Comparison of ENCODE assay signal across 1 cellular context in genomic region chr1:2555634-2556276, GRCh38.
TF ChIP-seq lines count a peak whose summit lies in the region.

No MANE protein-coding gene starts in this region.

TF ChIP-seq in HepG2, 621 proteins besides CTCF, POLR2A, EP300 and RAD21 (continued from another document and continues in another):
- no peak for TF ChIP-seq YEATS2 (CRISPR knock-in tag; IDR thresholded peaks at IDR 0.05; ENCODE audit: borderline replicate concordance)
- TF ChIP-seq PRDM15 (CRISPR knock-in tag; IDR thresholded peaks at IDR 0.05), result 0 out of 2 replicates have a peak, but pooled peaks have one; percentile 14
- peak; percentile 52; the same call in 1 of the 2 replicates for TF ChIP-seq EEA1 (CRISPR knock-in tag; IDR thresholded peaks at IDR 0.05; ENCODE audit: borderline replicate concordance)
- peak; percentile 32; the same call in 1 of the 2 replicates for TF ChIP-seq ELF1 (CRISPR knock-in tag; IDR thresholded peaks at IDR 0.05)
- no peak for TF ChIP-seq RNF219 (CRISPR knock-in tag; IDR thresholded peaks at IDR 0.05)
- TF ChIP-seq PHF5A (CRISPR knock-in tag; IDR thresholded peaks at IDR 0.05; ENCODE audit: low read depth, unreplicated experiment), result no peak
- 0 out of 2 replicates have a peak, but pooled peaks have one; percentile 5 for TF ChIP-seq RXRA (CRISPR knock-in tag; IDR thresholded peaks at IDR 0.05)
- TF ChIP-seq ELF3 (CRISPR knock-in tag; IDR thresholded peaks at IDR 0.05), result peak; percentile 52; the same call in 1 of the 2 replicates
- TF ChIP-seq MLX (CRISPR knock-in tag; IDR thresholded peaks at IDR 0.05), result peak; percentile 54; the same call in 1 of the 2 replicates
- no peak for TF ChIP-seq ZNF335 (CRISPR knock-in tag; IDR thresholded peaks at IDR 0.05)
- no peak for TF ChIP-seq ATF6 (CRISPR knock-in tag; conservative IDR thresholded peaks at IDR 0.05)
- no peak for TF ChIP-seq ZBTB14 (CRISPR knock-in tag; IDR thresholded peaks at IDR 0.05)
- no peak for TF ChIP-seq ZNF280D (CRISPR knock-in tag; IDR thresholded peaks at IDR 0.05)
- TF ChIP-seq ZBTB37 (CRISPR knock-in tag; IDR thresholded peaks at IDR 0.05), result peak; percentile 24; the same call in 1 of the 2 replicates
- peak; percentile 59 for TF ChIP-seq RARA (CRISPR knock-in tag; IDR thresholded peaks at IDR 0.05)
- 0 out of 2 replicates have a peak, but pooled peaks have one; percentile 23 for TF ChIP-seq TARDBP (CRISPR knock-in tag; IDR thresholded peaks at IDR 0.05)
- no peak for TF ChIP-seq ZNF558 (CRISPR knock-in tag; IDR thresholded peaks at IDR 0.05; ENCODE audit: borderline replicate concordance)
- TF ChIP-seq ZNF547 (CRISPR knock-in tag; IDR thresholded peaks at IDR 0.05), result no peak
- no peak for TF ChIP-seq ZNF354B (CRISPR knock-in tag; IDR thresholded peaks at IDR 0.05)
- TF ChIP-seq UBTF (CRISPR knock-in tag; IDR thresholded peaks at IDR 0.05), result no peak
- TF ChIP-seq ZNF160 (CRISPR knock-in tag; IDR thresholded peaks at IDR 0.05), result no peak
- TF ChIP-seq ZNF672 (CRISPR knock-in tag; IDR thresholded peaks at IDR 0.05), result no peak
- no peak for TF ChIP-seq HNRNPK (IDR thresholded peaks at IDR 0.05; ENCODE audit: low read depth, low read length, poor library complexity, severe bottlenecking)
- TF ChIP-seq CAMTA2 (CRISPR knock-in tag; IDR thresholded peaks at IDR 0.05; ENCODE audit: borderline replicate concordance), result no peak
- TF ChIP-seq ZFP36L1 (CRISPR knock-in tag; IDR thresholded peaks at IDR 0.05), result 0 out of 2 replicates have a peak, but pooled peaks have one; percentile 26
- TF ChIP-seq ZNF513 (CRISPR knock-in tag; conservative IDR thresholded peaks at IDR 0.05), result no peak
- peak; percentile 94 for TF ChIP-seq MAX (IDR thresholded peaks at IDR 0.05)
- TF ChIP-seq ZNF768 (CRISPR knock-in tag; IDR thresholded peaks at IDR 0.05), result no peak
- no peak for TF ChIP-seq SMAD1 (CRISPR knock-in tag; IDR thresholded peaks at IDR 0.05; ENCODE audit: borderline replicate concordance, low read depth)
- TF ChIP-seq MYC (CRISPR knock-in tag; IDR thresholded peaks at IDR 0.05; ENCODE audit: borderline replicate concordance), result peak; percentile 82
- no peak for TF ChIP-seq KDM1A (CRISPR knock-in tag; IDR thresholded peaks at IDR 0.05)
- no peak for TF ChIP-seq SCMH1 (CRISPR knock-in tag; IDR thresholded peaks at IDR 0.05; ENCODE audit: borderline replicate concordance)
- no peak for TF ChIP-seq ZNF17 (CRISPR knock-in tag; IDR thresholded peaks at IDR 0.05)
- peak; percentile 63 for TF ChIP-seq ZNF770 (CRISPR knock-in tag; IDR thresholded peaks at IDR 0.05)
- TF ChIP-seq HNF4G (IDR thresholded peaks at IDR 0.05; ENCODE audit: borderline replicate concordance, low read depth, low read length), result no peak
- TF ChIP-seq HNF4G (CRISPR knock-in tag; IDR thresholded peaks at IDR 0.05; ENCODE audit: borderline replicate concordance, low read depth), result no peak; the same call in 1 of the 2 replicates
